Comparison of ENCODE assay signal across 8 cellular contexts in genomic region chr3:119702530-119703527, GRCh38. TPM values are rescaled to one million over a fixed set of nuclear protein-coding genes. Genes with fewer than 3 reads are reported as not detected.
DNase-seq lines count a peak whose midpoint lies in the region; ATAC-seq lines count a peak whose summit lies in the region.

Gene CFAP91 (plus strand): TSS chr3:119703022. CDS start chr3:119703099, 77 bp downstream.

- peak; percentile 86 for ATAC-seq in HG03095 (IDR thresholded peaks at IDR 0.05; ENCODE audit: unreplicated experiment)

- DNase-seq in NCI-H82 (lab: John Stamatoyannopoulos, UW) (peak; percentile 37), NCI-H82 treated with DMSO at 0.1 percent for 48 hours (lab: John Stamatoyannopoulos, UW; ENCODE audit: unreplicated experiment) (no peak), NCI-H460 (ENCODE audit: extremely low read depth, low read depth) (peak; percentile 82), activated T-cell treated with anti-CD3 and anti-CD28 coated beads for 1 hour (ENCODE audit: low read depth) (peak; percentile 66), epidermal melanocyte (ENCODE audit: insufficient read length, low spot score) (peak; percentile 76), midbrain (lab: John Stamatoyannopoulos, UW) (peak; percentile 93)
- peak; percentile 71 for DNase-seq in stimulated activated CD8-positive, alpha-beta memory T cell treated with anti-CD3 and anti-CD28 coated beads, Interleukin-12 subunit alpha, Interleukin-12 subunit beta, amount 100 ng/mL, for 4 hours (ENCODE audit: low read depth)

RNA-seq across cellular contexts. Expression of gene CFAP91, which starts in this region (rescaled TPM):
- not detected in 2 replicates for total RNA-seq in NCI-H460 (2014; rRNA removed; shearing (Covaris generic))
- polyA plus RNA-seq in NCI-H460 (2014; cell fraction: nucleus; rRNA removed): 0.29 and 0.32 TPM in 2 replicates

Comparison
In these comparisons a context has a peak if more than half of its experiments do, and no peak if none do; other contexts are left out.
1. Peak in DNase-seq in NCI-H460; RNA of the gene not detected or under 1 TPM.